ENCODE assay signal across 1 cellular context in the genomic region with DNA sequence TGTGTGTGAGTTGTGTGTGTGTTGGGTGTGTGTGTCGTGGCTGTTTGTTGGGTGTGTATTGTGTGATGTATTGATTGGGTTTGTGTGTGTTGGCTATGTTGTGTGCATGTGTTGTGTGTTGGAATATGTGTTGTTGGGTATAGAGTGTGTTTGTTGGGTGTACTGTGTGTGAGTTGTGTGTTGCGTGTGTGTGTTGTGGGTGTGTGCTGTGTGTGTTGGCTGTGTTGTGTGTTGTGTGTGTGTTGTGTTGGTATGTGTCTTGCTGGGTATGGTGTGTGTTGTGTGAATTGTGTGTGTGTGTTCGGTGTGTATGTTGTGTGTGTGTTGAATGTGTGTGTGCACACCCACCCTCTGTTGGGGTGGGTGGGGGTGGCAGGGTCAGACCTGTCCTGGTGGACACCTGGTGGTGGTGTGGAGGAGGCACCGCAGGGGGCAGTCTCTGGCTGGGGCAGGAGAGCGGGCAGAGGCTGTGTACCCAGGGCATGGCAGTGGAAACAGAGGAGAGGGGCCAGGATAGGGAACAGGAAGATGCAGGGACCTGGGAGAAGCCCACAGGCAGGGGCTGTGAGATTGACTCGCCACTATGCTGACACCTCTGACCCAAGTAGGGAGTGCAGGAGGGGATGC.
TF ChIP-seq lines count a peak whose summit lies in the region.

No MANE protein-coding gene starts in this region.

TF ChIP-seq in GM23338, 12 proteins besides CTCF, POLR2A, EP300 and RAD21 (continued from another document):
- TF ChIP-seq CREB1 (CRISPR knock-in tag; IDR thresholded peaks at IDR 0.05; ENCODE audit: low read depth): no peak
- no peak for TF ChIP-seq POLR2AphosphoS5 (IDR thresholded peaks at IDR 0.05; ENCODE audit: low read depth)
- TF ChIP-seq, protein P1, sequence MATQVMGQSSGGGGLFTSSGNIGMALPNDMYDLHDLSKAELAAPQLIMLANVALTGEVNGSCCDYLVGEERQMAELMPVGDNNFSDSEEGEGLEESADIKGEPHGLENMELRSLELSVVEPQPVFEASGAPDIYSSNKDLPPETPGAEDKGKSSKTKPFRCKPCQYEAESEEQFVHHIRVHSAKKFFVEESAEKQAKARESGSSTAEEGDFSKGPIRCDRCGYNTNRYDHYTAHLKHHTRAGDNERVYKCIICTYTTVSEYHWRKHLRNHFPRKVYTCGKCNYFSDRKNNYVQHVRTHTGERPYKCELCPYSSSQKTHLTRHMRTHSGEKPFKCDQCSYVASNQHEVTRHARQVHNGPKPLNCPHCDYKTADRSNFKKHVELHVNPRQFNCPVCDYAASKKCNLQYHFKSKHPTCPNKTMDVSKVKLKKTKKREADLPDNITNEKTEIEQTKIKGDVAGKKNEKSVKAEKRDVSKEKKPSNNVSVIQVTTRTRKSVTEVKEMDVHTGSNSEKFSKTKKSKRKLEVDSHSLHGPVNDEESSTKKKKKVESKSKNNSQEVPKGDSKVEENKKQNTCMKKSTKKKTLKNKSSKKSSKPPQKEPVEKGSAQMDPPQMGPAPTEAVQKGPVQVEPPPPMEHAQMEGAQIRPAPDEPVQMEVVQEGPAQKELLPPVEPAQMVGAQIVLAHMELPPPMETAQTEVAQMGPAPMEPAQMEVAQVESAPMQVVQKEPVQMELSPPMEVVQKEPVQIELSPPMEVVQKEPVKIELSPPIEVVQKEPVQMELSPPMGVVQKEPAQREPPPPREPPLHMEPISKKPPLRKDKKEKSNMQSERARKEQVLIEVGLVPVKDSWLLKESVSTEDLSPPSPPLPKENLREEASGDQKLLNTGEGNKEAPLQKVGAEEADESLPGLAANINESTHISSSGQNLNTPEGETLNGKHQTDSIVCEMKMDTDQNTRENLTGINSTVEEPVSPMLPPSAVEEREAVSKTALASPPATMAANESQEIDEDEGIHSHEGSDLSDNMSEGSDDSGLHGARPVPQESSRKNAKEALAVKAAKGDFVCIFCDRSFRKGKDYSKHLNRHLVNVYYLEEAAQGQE (IDR thresholded peaks at IDR 0.05; ENCODE audit: unreplicated experiment): no peak
- TF ChIP-seq STAT1 (IDR thresholded peaks at IDR 0.05; ENCODE audit: unreplicated experiment): no peak
- TF ChIP-seq, protein P2, sequence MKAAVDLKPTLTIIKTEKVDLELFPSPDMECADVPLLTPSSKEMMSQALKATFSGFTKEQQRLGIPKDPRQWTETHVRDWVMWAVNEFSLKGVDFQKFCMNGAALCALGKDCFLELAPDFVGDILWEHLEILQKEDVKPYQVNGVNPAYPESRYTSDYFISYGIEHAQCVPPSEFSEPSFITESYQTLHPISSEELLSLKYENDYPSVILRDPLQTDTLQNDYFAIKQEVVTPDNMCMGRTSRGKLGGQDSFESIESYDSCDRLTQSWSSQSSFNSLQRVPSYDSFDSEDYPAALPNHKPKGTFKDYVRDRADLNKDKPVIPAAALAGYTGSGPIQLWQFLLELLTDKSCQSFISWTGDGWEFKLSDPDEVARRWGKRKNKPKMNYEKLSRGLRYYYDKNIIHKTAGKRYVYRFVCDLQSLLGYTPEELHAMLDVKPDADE (IDR thresholded peaks at IDR 0.05): no peak
- no peak for TF ChIP-seq ZNF331 (CRISPR knock-in tag; IDR thresholded peaks at IDR 0.05; ENCODE audit: low read depth)
- no peak for TF ChIP-seq JUNB (IDR thresholded peaks at IDR 0.05; ENCODE audit: unreplicated experiment)
- no peak for TF ChIP-seq EZH2phosphoT487 (IDR thresholded peaks at IDR 0.05; ENCODE audit: unreplicated experiment)
